In genomic region chr2:239253264-239253663, GRCh38 we compare ENCODE assay signal across 10 cellular contexts.
DNase-seq lines count a peak whose midpoint lies in the region; ATAC-seq and TF ChIP-seq lines count a peak whose summit lies in the region.
"Had no signal": no experiment of that assay in that cellular context is flagged by ENCODE, and none has a peak within 500 bp of the region (broad histone marks: within the 10 kb centered on the region; RNA-seq: fewer than 3 reads in every experiment).

No MANE protein-coding gene starts in this region.

- no peak for ATAC-seq in activated CD8-positive, alpha-beta T cell treated with anti-CD3 and anti-CD28 coated beads for 36 hours
- no peak for ATAC-seq in activated CD8-positive, alpha-beta T cell treated with anti-CD3 and anti-CD28 coated beads, Interleukin-2, amount 10 ng/mL, durations not matched to agents 7 days and 5 days
- ATAC-seq in HG03135 (IDR thresholded peaks at IDR 0.05; ENCODE audit: unreplicated experiment), result peak; percentile 69
- ATAC-seq in stimulated activated naive B cell treated with anti-CD40 and anti-IgM and Interleukin-4, amounts not matched to agents 10 μg/mL and 1 μg/mL and 100 μg/mL, for 72 hours (replicated peaks), result peak; percentile 91
- ATAC-seq: A549, HCT116 had no signal

- POLR2A ChIA-PET in activated CD8-positive, alpha-beta T cell treated with anti-CD3 and anti-CD28 coated beads for 36 hours (lab: Charles Lee), result interaction anchor here (0.7 to 1.4 kb wide), 4 partner anchors 9 to 15 kb away, joined by 3 to 4 read pairs (median 3); no protein-coding TSS in a partner anchor
- POLR2A ChIA-PET in activated CD8-positive, alpha-beta T cell treated with anti-CD3 and anti-CD28 coated beads, Interleukin-2, amount 10 ng/mL, durations not matched to agents 7 days and 5 days (lab: Charles Lee), result interaction anchor here (0.8 to 1.2 kb wide), 2 partner anchors 11 to 13 kb away, joined by 4 read pairs; no protein-coding TSS in a partner anchor

- no peaks in the 10 kb centered on the region for H3K27me3 Mint-ChIP-seq in activated CD8-positive, alpha-beta T cell treated with anti-CD3 and anti-CD28 coated beads for 36 hours
- H3K27me3 Mint-ChIP-seq in activated CD8-positive, alpha-beta T cell treated with anti-CD3 and anti-CD28 coated beads, Interleukin-2, amount 10 ng/mL, durations not matched to agents 7 days and 5 days (ENCODE audit: low read depth), result no peaks in the 10 kb centered on the region
- H3K27me3 Mint-ChIP-seq in activated naive CD8-positive, alpha-beta T cell treated with anti-CD3 and anti-CD28 coated beads for 36 hours, result peaks cover 4% of the 10 kb centered on the region
- peaks cover 53 to 65% of the 10 kb centered on the region in 2 donors for H3K27me3 Mint-ChIP-seq in stimulated activated naive B cell treated with anti-CD40 and anti-IgM and Interleukin-4, amounts not matched to agents 10 μg/mL and 1 μg/mL and 100 μg/mL, for 72 hours

- no peak for TF ChIP-seq CTCF in activated CD8-positive, alpha-beta T cell treated with anti-CD3 and anti-CD28 coated beads for 36 hours (IDR thresholded peaks at IDR 0.05)

- DNase-seq in activated CD8-positive, alpha-beta T cell treated with anti-CD3 and anti-CD28 coated beads for 36 hours, result no peak
- no peak for DNase-seq in activated CD8-positive, alpha-beta T cell treated with anti-CD3 and anti-CD28 coated beads, Interleukin-2, amount 10 ng/mL, durations not matched to agents 7 days and 5 days
- no peak for DNase-seq in activated naive CD8-positive, alpha-beta T cell treated with anti-CD3 and anti-CD28 coated beads for 36 hours
- DNase-seq in stimulated activated naive B cell treated with anti-CD40 and anti-IgM and Interleukin-4, amounts not matched to agents 10 μg/mL and 1 μg/mL and 100 μg/mL, for 72 hours, result no peak
- DNase-seq in HuH-7.5 (ENCODE audit: low spot score) (no peak), COLO829 (ENCODE audit: low spot score) (no peak), KG1 (lab: John Stamatoyannopoulos, UW) (no peak)

- peaks cover 5% of the 10 kb centered on the region for H3K36me3 Mint-ChIP-seq in activated CD8-positive, alpha-beta T cell treated with anti-CD3 and anti-CD28 coated beads for 36 hours (ENCODE audit: low read depth)
- H3K36me3 Mint-ChIP-seq in activated CD8-positive, alpha-beta T cell treated with anti-CD3 and anti-CD28 coated beads, Interleukin-2, amount 10 ng/mL, durations not matched to agents 7 days and 5 days (ENCODE audit: low read depth), result peaks cover 42% of the 10 kb centered on the region
- peaks cover 19% of the 10 kb centered on the region for H3K36me3 Mint-ChIP-seq in activated naive CD8-positive, alpha-beta T cell treated with anti-CD3 and anti-CD28 coated beads for 36 hours
- peaks cover 18 to 33% of the 10 kb centered on the region in 2 donors for H3K36me3 Mint-ChIP-seq in stimulated activated naive B cell treated with anti-CD40 and anti-IgM and Interleukin-4, amounts not matched to agents 10 μg/mL and 1 μg/mL and 100 μg/mL, for 72 hours

- H3K4me1 Mint-ChIP-seq in activated CD8-positive, alpha-beta T cell treated with anti-CD3 and anti-CD28 coated beads for 36 hours (ENCODE audit: low read depth), result peaks cover 68% of the 10 kb centered on the region
- H3K4me1 Mint-ChIP-seq in activated CD8-positive, alpha-beta T cell treated with anti-CD3 and anti-CD28 coated beads, Interleukin-2, amount 10 ng/mL, durations not matched to agents 7 days and 5 days (ENCODE audit: low read depth), result peaks cover 59% of the 10 kb centered on the region
- peaks cover 76% of the 10 kb centered on the region for H3K4me1 Mint-ChIP-seq in activated naive CD8-positive, alpha-beta T cell treated with anti-CD3 and anti-CD28 coated beads for 36 hours
- H3K4me1 Mint-ChIP-seq in stimulated activated naive B cell treated with anti-CD40 and anti-IgM and Interleukin-4, amounts not matched to agents 10 μg/mL and 1 μg/mL and 100 μg/mL, for 72 hours, result peaks cover 40 to 59% of the 10 kb centered on the region in 2 donors

- peak overlapping the region; percentile 65 for H3K4me3 Mint-ChIP-seq in activated CD8-positive, alpha-beta T cell treated with anti-CD3 and anti-CD28 coated beads for 36 hours
- H3K4me3 Mint-ChIP-seq in activated CD8-positive, alpha-beta T cell treated with anti-CD3 and anti-CD28 coated beads, Interleukin-2, amount 10 ng/mL, durations not matched to agents 7 days and 5 days, result no peak overlapping the region
- peak overlapping the region; percentile 80 for H3K4me3 Mint-ChIP-seq in activated naive CD8-positive, alpha-beta T cell treated with anti-CD3 and anti-CD28 coated beads for 36 hours
- H3K4me3 Mint-ChIP-seq in stimulated activated naive B cell treated with anti-CD40 and anti-IgM and Interleukin-4, amounts not matched to agents 10 μg/mL and 1 μg/mL and 100 μg/mL, for 72 hours, result peak overlapping the region; percentile 80

- peaks cover 8% of the 10 kb centered on the region for H3K9me3 Mint-ChIP-seq in activated CD8-positive, alpha-beta T cell treated with anti-CD3 and anti-CD28 coated beads for 36 hours
- peaks cover 13% of the 10 kb centered on the region for H3K9me3 Mint-ChIP-seq in activated CD8-positive, alpha-beta T cell treated with anti-CD3 and anti-CD28 coated beads, Interleukin-2, amount 10 ng/mL, durations not matched to agents 7 days and 5 days (ENCODE audit: insufficient read depth)
- peaks cover 7% of the 10 kb centered on the region for H3K9me3 Mint-ChIP-seq in activated naive CD8-positive, alpha-beta T cell treated with anti-CD3 and anti-CD28 coated beads for 36 hours
- peaks cover 8 to 11% of the 10 kb centered on the region in 2 donors for H3K9me3 Mint-ChIP-seq in stimulated activated naive B cell treated with anti-CD40 and anti-IgM and Interleukin-4, amounts not matched to agents 10 μg/mL and 1 μg/mL and 100 μg/mL, for 72 hours

- intact Hi-C loops in activated CD8-positive, alpha-beta T cell treated with anti-CD3 and anti-CD28 coated beads for 36 hours (cut with micrococcal nuclease), result loop anchor here (10.0 kb wide), 1 partner anchor 108 kb away; no protein-coding TSS in a partner anchor

- H3K27ac Mint-ChIP-seq in activated CD8-positive, alpha-beta T cell treated with anti-CD3 and anti-CD28 coated beads for 36 hours, result peak overlapping the region; percentile 6
- no peak overlapping the region for H3K27ac Mint-ChIP-seq in activated CD8-positive, alpha-beta T cell treated with anti-CD3 and anti-CD28 coated beads, Interleukin-2, amount 10 ng/mL, durations not matched to agents 7 days and 5 days
- no peak overlapping the region for H3K27ac Mint-ChIP-seq in activated naive CD8-positive, alpha-beta T cell treated with anti-CD3 and anti-CD28 coated beads for 36 hours
- H3K27ac Mint-ChIP-seq in stimulated activated naive B cell treated with anti-CD40 and anti-IgM and Interleukin-4, amounts not matched to agents 10 μg/mL and 1 μg/mL and 100 μg/mL, for 72 hours, result peak overlapping the region; percentile 82

- CTCF ChIA-PET in activated CD8-positive, alpha-beta T cell treated with anti-CD3 and anti-CD28 coated beads for 36 hours (lab: Charles Lee), result interaction anchor here (0.6 to 1.2 kb wide), 3 partner anchors 19 to 127 kb away, joined by 3 to 4 read pairs (median 3); no protein-coding TSS in a partner anchor
- CTCF ChIA-PET in activated CD8-positive, alpha-beta T cell treated with anti-CD3 and anti-CD28 coated beads, Interleukin-2, amount 10 ng/mL, durations not matched to agents 7 days and 5 days (lab: Charles Lee), result interaction anchor here (1.5 kb wide), 1 partner anchor 14 kb away, joined by 5 read pairs; no protein-coding TSS in a partner anchor

Comparison
In these comparisons a context has a peak if more than half of its experiments do, and no peak if none do; other contexts are left out.
1. H3K27ac Mint-ChIP-seq: peak in activated CD8-positive, alpha-beta T cell treated with anti-CD3 and anti-CD28 coated beads for 36 hours (single experiment) and stimulated activated naive B cell treated with anti-CD40 and anti-IgM and Interleukin-4, amounts not matched to agents 10 μg/mL and 1 μg/mL and 100 μg/mL, for 72 hours (single experiment); none in activated CD8-positive, alpha-beta T cell treated with anti-CD3 and anti-CD28 coated beads, Interleukin-2, amount 10 ng/mL, durations not matched to agents 7 days and 5 days (single experiment) and activated naive CD8-positive, alpha-beta T cell treated with anti-CD3 and anti-CD28 coated beads for 36 hours (single experiment).
2. ATAC-seq: peak in HG03135 (single experiment) and stimulated activated naive B cell treated with anti-CD40 and anti-IgM and Interleukin-4, amounts not matched to agents 10 μg/mL and 1 μg/mL and 100 μg/mL, for 72 hours (2 of 2); none in activated CD8-positive, alpha-beta T cell treated with anti-CD3 and anti-CD28 coated beads for 36 hours (single experiment) and activated CD8-positive, alpha-beta T cell treated with anti-CD3 and anti-CD28 coated beads, Interleukin-2, amount 10 ng/mL, durations not matched to agents 7 days and 5 days (single experiment).